8 cellular contexts compared by ENCODE assay signal in the genomic region with DNA sequence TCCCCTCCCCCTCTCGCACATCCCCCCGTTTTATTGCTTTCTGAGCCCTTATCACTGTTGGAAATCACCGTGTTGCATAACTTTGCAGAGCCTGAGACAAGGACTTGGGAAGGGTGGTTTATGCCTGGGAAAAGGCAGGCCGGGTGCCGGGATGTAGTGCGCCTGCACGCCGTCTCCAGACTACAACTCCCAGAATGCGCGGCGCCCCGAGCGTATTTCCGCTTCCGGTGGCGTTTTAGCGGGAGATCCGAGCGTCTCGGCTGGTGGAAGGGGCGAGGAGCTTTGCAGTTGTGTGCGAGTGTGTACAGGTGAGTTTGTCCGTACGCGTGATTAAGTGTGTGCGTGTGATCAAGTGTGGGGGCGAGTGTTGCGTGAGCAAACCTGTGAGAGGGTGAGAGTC.
DNase-seq lines count a peak whose midpoint lies in the region; ATAC-seq and TF ChIP-seq lines count a peak whose summit lies in the region.

No MANE protein-coding gene starts in this region.

- H3K36me3 Mint-ChIP-seq in WTC11: peaks cover 68% of the 10 kb centered on the region

- 3% methylated on average over 27 of the region's 28 CpGs for WGBS in right lobe of liver (ENCODE audit: insufficient coverage, low coverage, low lambda C conversion rate, missing lambda C conversion rate)

- no peaks in the 10 kb centered on the region for H3K4me1 ChIP-seq in right lobe of liver

- CTCF ChIA-PET in WTC11 (lab: Charles Lee): interaction anchor here (0.6 kb wide), 1 partner anchor 12 kb away, joined by 5 read pairs; no protein-coding TSS in a partner anchor

- in situ Hi-C loops in brain microvascular endothelial cell (cut with HindIII; ENCODE audit: low pct_ligation_motif_present, low sequenced_read_pairs): no loop called here

- no peaks in the 10 kb centered on the region for H3K4me1 Mint-ChIP-seq in WTC11

- H3K36me3 ChIP-seq in brain microvascular endothelial cell (replicated peaks) (no peaks in the 10 kb centered on the region), right lobe of liver (no peaks in the 10 kb centered on the region), H7 (replicated peaks; ENCODE audit: control insufficient read depth, insufficient read depth, low read length) (no peaks in the 10 kb centered on the region)

- no peak overlapping the region for H3K27ac Mint-ChIP-seq in WTC11

- H3K9me3 Mint-ChIP-seq in WTC11: peaks cover 77% of the 10 kb centered on the region

- TF ChIP-seq CTCF in brain microvascular endothelial cell (IDR thresholded peaks at IDR 0.05; ENCODE audit: low read depth, low read length, missing control alignments) (no peak), right lobe of liver (IDR thresholded peaks at IDR 0.05) (no peak), WTC11 (IDR thresholded peaks at IDR 0.05) (no peak)

- no peak overlapping the region for H3K4me3 Mint-ChIP-seq in WTC11

- ATAC-seq in right lobe of liver (peak; percentile 55 to 87 (median 66)), GM18861 (IDR thresholded peaks at IDR 0.05; ENCODE audit: unreplicated experiment) (no peak), WTC11 (no peak)
- ATAC-seq in stimulated activated naive CD8-positive, alpha-beta T cell treated with anti-CD3 and anti-CD28 coated beads, Interleukin-15, Interleukin-2, amounts not matched to agents 100 U/mL and 50 U/mL, for 24 hours: no peak

- TF ChIP-seq POLR2A in right lobe of liver (IDR thresholded peaks at IDR 0.05): no peak

- H3K9me3 ChIP-seq in right lobe of liver: no peaks in the 10 kb centered on the region

- H3K27ac ChIP-seq in brain microvascular endothelial cell (no peak overlapping the region), right lobe of liver (no peak overlapping the region)

- peak; percentile 61 for DNase-seq in RPMI7951 (ENCODE audit: low read depth)
- peak; percentile 4 for DNase-seq in brain microvascular endothelial cell
- peak; percentile 42 to 70 (median 55) for DNase-seq in right lobe of liver
- peak; percentile 30 for DNase-seq in stimulated activated naive CD8-positive, alpha-beta T cell treated with anti-CD3 and anti-CD28 coated beads, Interleukin-15, Interleukin-2, amounts not matched to agents 100 U/mL and 50 U/mL, for 24 hours
- no peak for DNase-seq in HCEC 1CT
- no peak for DNase-seq in WTC11 (ENCODE audit: low spot score)
- no peak for DNase-seq in H7

- H3K4me3 ChIP-seq in brain microvascular endothelial cell (ENCODE audit: low read depth, low read length): no peak overlapping the region
- peak overlapping the region; percentile 33 to 57 (median 40) for H3K4me3 ChIP-seq in right lobe of liver
- no peak overlapping the region for H3K4me3 ChIP-seq in H7 (ENCODE audit: insufficient read depth, low read depth, low read length)

- POLR2A ChIA-PET in WTC11 (lab: Charles Lee): no interaction called here

- peaks cover 11% of the 10 kb centered on the region for H3K27me3 Mint-ChIP-seq in WTC11 (ENCODE audit: low read depth)

- intact Hi-C loops in right lobe of liver (cut with DNase I): no loop called here

- no peaks in the 10 kb centered on the region for H3K27me3 ChIP-seq in brain microvascular endothelial cell (replicated peaks)
- H3K27me3 ChIP-seq in right lobe of liver: no peaks in the 10 kb centered on the region
- no peaks in the 10 kb centered on the region for H3K27me3 ChIP-seq in H7 (ENCODE audit: control insufficient read depth, insufficient read depth, low read length)

TF ChIP-seq in WTC11, 78 proteins besides CTCF, POLR2A, EP300 and RAD21 (continues in another document):
- no peak for TF ChIP-seq SP1 (CRISPR knock-in tag; conservative IDR thresholded peaks at IDR 0.05)
- TF ChIP-seq JUN (CRISPR knock-in tag; IDR thresholded peaks at IDR 0.05): no peak
- TF ChIP-seq, protein P1, sequence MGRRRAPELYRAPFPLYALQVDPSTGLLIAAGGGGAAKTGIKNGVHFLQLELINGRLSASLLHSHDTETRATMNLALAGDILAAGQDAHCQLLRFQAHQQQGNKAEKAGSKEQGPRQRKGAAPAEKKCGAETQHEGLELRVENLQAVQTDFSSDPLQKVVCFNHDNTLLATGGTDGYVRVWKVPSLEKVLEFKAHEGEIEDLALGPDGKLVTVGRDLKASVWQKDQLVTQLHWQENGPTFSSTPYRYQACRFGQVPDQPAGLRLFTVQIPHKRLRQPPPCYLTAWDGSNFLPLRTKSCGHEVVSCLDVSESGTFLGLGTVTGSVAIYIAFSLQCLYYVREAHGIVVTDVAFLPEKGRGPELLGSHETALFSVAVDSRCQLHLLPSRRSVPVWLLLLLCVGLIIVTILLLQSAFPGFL (CRISPR knock-in tag; IDR thresholded peaks at IDR 0.05; ENCODE audit: borderline replicate concordance): no peak
- TF ChIP-seq GABPB1 (CRISPR knock-in tag; IDR thresholded peaks at IDR 0.05): no peak
- TF ChIP-seq, protein P2, sequence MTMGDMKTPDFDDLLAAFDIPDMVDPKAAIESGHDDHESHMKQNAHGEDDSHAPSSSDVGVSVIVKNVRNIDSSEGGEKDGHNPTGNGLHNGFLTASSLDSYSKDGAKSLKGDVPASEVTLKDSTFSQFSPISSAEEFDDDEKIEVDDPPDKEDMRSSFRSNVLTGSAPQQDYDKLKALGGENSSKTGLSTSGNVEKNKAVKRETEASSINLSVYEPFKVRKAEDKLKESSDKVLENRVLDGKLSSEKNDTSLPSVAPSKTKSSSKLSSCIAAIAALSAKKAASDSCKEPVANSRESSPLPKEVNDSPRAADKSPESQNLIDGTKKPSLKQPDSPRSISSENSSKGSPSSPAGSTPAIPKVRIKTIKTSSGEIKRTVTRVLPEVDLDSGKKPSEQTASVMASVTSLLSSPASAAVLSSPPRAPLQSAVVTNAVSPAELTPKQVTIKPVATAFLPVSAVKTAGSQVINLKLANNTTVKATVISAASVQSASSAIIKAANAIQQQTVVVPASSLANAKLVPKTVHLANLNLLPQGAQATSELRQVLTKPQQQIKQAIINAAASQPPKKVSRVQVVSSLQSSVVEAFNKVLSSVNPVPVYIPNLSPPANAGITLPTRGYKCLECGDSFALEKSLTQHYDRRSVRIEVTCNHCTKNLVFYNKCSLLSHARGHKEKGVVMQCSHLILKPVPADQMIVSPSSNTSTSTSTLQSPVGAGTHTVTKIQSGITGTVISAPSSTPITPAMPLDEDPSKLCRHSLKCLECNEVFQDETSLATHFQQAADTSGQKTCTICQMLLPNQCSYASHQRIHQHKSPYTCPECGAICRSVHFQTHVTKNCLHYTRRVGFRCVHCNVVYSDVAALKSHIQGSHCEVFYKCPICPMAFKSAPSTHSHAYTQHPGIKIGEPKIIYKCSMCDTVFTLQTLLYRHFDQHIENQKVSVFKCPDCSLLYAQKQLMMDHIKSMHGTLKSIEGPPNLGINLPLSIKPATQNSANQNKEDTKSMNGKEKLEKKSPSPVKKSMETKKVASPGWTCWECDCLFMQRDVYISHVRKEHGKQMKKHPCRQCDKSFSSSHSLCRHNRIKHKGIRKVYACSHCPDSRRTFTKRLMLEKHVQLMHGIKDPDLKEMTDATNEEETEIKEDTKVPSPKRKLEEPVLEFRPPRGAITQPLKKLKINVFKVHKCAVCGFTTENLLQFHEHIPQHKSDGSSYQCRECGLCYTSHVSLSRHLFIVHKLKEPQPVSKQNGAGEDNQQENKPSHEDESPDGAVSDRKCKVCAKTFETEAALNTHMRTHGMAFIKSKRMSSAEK (CRISPR knock-in tag; IDR thresholded peaks at IDR 0.05; ENCODE audit: borderline replicate concordance): no peak
- TF ChIP-seq, protein P3, sequence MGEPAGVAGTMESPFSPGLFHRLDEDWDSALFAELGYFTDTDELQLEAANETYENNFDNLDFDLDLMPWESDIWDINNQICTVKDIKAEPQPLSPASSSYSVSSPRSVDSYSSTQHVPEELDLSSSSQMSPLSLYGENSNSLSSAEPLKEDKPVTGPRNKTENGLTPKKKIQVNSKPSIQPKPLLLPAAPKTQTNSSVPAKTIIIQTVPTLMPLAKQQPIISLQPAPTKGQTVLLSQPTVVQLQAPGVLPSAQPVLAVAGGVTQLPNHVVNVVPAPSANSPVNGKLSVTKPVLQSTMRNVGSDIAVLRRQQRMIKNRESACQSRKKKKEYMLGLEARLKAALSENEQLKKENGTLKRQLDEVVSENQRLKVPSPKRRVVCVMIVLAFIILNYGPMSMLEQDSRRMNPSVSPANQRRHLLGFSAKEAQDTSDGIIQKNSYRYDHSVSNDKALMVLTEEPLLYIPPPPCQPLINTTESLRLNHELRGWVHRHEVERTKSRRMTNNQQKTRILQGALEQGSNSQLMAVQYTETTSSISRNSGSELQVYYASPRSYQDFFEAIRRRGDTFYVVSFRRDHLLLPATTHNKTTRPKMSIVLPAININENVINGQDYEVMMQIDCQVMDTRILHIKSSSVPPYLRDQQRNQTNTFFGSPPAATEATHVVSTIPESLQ (CRISPR knock-in tag; IDR thresholded peaks at IDR 0.05): no peak
- no peak for TF ChIP-seq ZNF232 (CRISPR knock-in tag; IDR thresholded peaks at IDR 0.05)
- TF ChIP-seq, protein P4, sequence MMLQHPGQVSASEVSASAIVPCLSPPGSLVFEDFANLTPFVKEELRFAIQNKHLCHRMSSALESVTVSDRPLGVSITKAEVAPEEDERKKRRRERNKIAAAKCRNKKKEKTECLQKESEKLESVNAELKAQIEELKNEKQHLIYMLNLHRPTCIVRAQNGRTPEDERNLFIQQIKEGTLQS (CRISPR knock-in tag; conservative IDR thresholded peaks at IDR 0.05): no peak
- TF ChIP-seq, protein P5, sequence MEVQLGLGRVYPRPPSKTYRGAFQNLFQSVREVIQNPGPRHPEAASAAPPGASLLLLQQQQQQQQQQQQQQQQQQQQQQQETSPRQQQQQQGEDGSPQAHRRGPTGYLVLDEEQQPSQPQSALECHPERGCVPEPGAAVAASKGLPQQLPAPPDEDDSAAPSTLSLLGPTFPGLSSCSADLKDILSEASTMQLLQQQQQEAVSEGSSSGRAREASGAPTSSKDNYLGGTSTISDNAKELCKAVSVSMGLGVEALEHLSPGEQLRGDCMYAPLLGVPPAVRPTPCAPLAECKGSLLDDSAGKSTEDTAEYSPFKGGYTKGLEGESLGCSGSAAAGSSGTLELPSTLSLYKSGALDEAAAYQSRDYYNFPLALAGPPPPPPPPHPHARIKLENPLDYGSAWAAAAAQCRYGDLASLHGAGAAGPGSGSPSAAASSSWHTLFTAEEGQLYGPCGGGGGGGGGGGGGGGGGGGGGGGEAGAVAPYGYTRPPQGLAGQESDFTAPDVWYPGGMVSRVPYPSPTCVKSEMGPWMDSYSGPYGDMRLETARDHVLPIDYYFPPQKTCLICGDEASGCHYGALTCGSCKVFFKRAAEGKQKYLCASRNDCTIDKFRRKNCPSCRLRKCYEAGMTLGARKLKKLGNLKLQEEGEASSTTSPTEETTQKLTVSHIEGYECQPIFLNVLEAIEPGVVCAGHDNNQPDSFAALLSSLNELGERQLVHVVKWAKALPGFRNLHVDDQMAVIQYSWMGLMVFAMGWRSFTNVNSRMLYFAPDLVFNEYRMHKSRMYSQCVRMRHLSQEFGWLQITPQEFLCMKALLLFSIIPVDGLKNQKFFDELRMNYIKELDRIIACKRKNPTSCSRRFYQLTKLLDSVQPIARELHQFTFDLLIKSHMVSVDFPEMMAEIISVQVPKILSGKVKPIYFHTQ (CRISPR knock-in tag; IDR thresholded peaks at IDR 0.05): no peak
- no peak for TF ChIP-seq FOXJ3 (CRISPR knock-in tag; IDR thresholded peaks at IDR 0.05; ENCODE audit: borderline replicate concordance)

Comparison
In these comparisons a context has a peak if more than half of its experiments do, and no peak if none do; other contexts are left out.
1. DNase-seq: peak in RPMI7951 (single experiment), brain microvascular endothelial cell (single experiment), right lobe of liver (3 of 3) and stimulated activated naive CD8-positive, alpha-beta T cell treated with anti-CD3 and anti-CD28 coated beads, Interleukin-15, Interleukin-2, amounts not matched to agents 100 U/mL and 50 U/mL, for 24 hours (single experiment); none in HCEC 1CT (single experiment), WTC11 (single experiment) and H7 (single experiment).
2. H3K4me3 ChIP-seq: peak in right lobe of liver (3 of 3); none in brain microvascular endothelial cell (single experiment) and H7 (single experiment).
3. ATAC-seq: peak in right lobe of liver (4 of 4); none in stimulated activated naive CD8-positive, alpha-beta T cell treated with anti-CD3 and anti-CD28 coated beads, Interleukin-15, Interleukin-2, amounts not matched to agents 100 U/mL and 50 U/mL, for 24 hours (single experiment), GM18861 (single experiment) and WTC11 (single experiment).